Comparison of ENCODE assay signal across 24 cellular contexts in the genomic region with DNA sequence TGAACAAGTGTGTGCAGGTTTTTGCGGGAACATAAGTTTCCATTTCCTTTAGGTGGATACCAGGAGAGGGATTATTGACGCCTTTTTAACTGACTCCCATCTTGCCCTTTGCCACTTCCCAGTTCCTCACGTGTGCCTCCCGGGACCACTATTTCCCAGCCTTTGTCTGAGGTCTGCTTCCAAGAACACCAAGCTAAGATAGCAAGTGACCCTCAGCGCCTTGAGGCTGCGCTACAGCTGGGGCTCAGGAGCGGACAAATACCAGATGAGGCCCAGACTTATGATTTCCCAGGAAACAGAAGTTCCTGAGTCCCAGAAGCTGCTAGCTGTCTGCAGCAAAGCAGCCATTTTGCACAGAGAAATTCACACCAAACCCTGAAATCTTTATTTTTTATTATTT.
"Had no signal": no experiment of that assay in that cellular context is flagged by ENCODE, and none has a peak within 500 bp of the region (broad histone marks: within the 10 kb centered on the region; RNA-seq: fewer than 3 reads in every experiment).

No MANE protein-coding gene starts in this region.

- H3K27ac ChIP-seq: brain microvascular endothelial cell, cardiac muscle cell, RWPE1 had no signal

- H3K27me3 ChIP-seq: brain microvascular endothelial cell, cardiac muscle cell had no signal

- H3K4me1 Mint-ChIP-seq: activated naive CD4-positive, alpha-beta T cell treated with anti-CD3 and anti-CD28 coated beads, Interleukin-2, amount 10 ng/mL, durations not matched to agents 7 days and 5 days; WTC11 had no signal

- DNase-seq: activated CD4-positive, alpha-beta T cell treated with anti-CD3 and anti-CD28 coated beads for 48 hours; activated CD4-positive, alpha-beta T cell treated with anti-CD3 and anti-CD28 coated beads, Interleukin-2, amount 50 U/mL, for 4 hours; activated CD8-positive, alpha-beta memory T cell treated with anti-CD3 and anti-CD28 coated beads for 24 hours; activated gamma-delta T cell treated with Interleukin-2 at 50 U/mL for 16 hours; activated naive CD4-positive, alpha-beta T cell treated with anti-CD3 and anti-CD28 coated beads, Interleukin-2, amount 10 ng/mL, durations not matched to agents 7 days and 5 days; activated naive CD8-positive, alpha-beta T cell treated with anti-CD3 and anti-CD28 coated beads for 36 hours; activated T-cell treated with anti-CD3 and anti-CD28 coated beads, Interleukin-2, amount 50 U/mL, for 4 hours; brain microvascular endothelial cell; IMR-90; Kasumi-1; KBM-7; NCI-H1105 treated with DMSO at 0.1 percent for 48 hours; NCI-H1436 treated with DMSO at 0.1 percent for 48 hours; NCI-H187; NCI-H2081; NCI-H510A treated with DMSO at 0.1 percent for 48 hours; NCI-H748 treated with DMSO at 0.1 percent for 48 hours; SHP77 treated with DMSO at 0.1 percent for 48 hours; T-helper 9 cell had no signal

- H3K4me3 ChIP-seq: cardiac muscle cell had no signal

- H3K4me3 Mint-ChIP-seq: activated naive CD4-positive, alpha-beta T cell treated with anti-CD3 and anti-CD28 coated beads, Interleukin-2, amount 10 ng/mL, durations not matched to agents 7 days and 5 days; activated naive CD8-positive, alpha-beta T cell treated with anti-CD3 and anti-CD28 coated beads for 36 hours; activated T-cell treated with anti-CD3 and anti-CD28 coated beads, Interleukin-2, amount 50 U/mL, for 4 hours; T-helper 1 cell treated with Interleukin-12 subunit alpha and Interleukin-12 subunit beta and Interleukin-4 antibody, amounts not matched to agents 30 μg/mL and 1 μg/mL, for 36 hours; WTC11 had no signal

- H3K9me3 Mint-ChIP-seq: activated naive CD4-positive, alpha-beta T cell treated with anti-CD3 and anti-CD28 coated beads, Interleukin-2, amount 10 ng/mL, durations not matched to agents 7 days and 5 days; activated naive CD8-positive, alpha-beta T cell treated with anti-CD3 and anti-CD28 coated beads for 36 hours; activated T-cell treated with anti-CD3 and anti-CD28 coated beads, Interleukin-2, amount 50 U/mL, for 4 hours; T-helper 1 cell treated with Interleukin-12 subunit alpha and Interleukin-12 subunit beta and Interleukin-4 antibody, amounts not matched to agents 30 μg/mL and 1 μg/mL, for 36 hours had no signal

- H3K27ac Mint-ChIP-seq: activated naive CD4-positive, alpha-beta T cell treated with anti-CD3 and anti-CD28 coated beads, Interleukin-2, amount 10 ng/mL, durations not matched to agents 7 days and 5 days; activated naive CD8-positive, alpha-beta T cell treated with anti-CD3 and anti-CD28 coated beads for 36 hours; T-helper 1 cell treated with Interleukin-12 subunit alpha and Interleukin-12 subunit beta and Interleukin-4 antibody, amounts not matched to agents 30 μg/mL and 1 μg/mL, for 36 hours; WTC11 had no signal

- ATAC-seq: activated T-cell treated with anti-CD3 and anti-CD28 coated beads, Interleukin-2, amount 50 U/mL, for 4 hours; Panc1 had no signal

- H3K36me3 ChIP-seq: brain microvascular endothelial cell, cardiac muscle cell had no signal

- H3K36me3 Mint-ChIP-seq: activated naive CD4-positive, alpha-beta T cell treated with anti-CD3 and anti-CD28 coated beads, Interleukin-2, amount 10 ng/mL, durations not matched to agents 7 days and 5 days; activated naive CD8-positive, alpha-beta T cell treated with anti-CD3 and anti-CD28 coated beads for 36 hours had no signal

- H3K27me3 Mint-ChIP-seq: activated naive CD8-positive, alpha-beta T cell treated with anti-CD3 and anti-CD28 coated beads for 36 hours had no signal
